Comparison of ENCODE assay signal across 22 cellular contexts in the genomic region with DNA sequence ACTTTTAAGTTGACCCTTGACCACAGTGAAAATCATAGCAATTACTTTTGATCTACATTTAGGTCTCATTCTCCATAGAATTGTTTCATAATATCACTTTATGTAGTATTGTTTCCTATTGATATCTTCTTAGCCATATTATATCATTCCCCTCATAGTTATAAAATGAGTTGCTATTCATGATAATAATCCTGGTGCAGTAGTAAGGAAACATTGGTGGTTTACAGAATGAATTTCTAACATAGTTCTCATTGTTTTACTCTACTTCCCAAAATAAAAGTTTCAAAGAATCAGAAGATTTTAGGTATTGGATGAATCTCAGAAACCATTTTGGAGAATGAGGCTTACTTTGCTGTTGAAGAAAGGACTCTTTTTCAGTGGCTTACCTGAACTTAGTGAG.
"Had no signal": no experiment of that assay in that cellular context is flagged by ENCODE, and none has a peak within 500 bp of the region (broad histone marks: within the 10 kb centered on the region; RNA-seq: fewer than 3 reads in every experiment).

No MANE protein-coding gene starts in this region.

- H3K4me2 ChIP-seq: SK-N-SH had no signal

- DNase-seq: activated CD4-positive, alpha-beta memory T cell treated with anti-CD3 and anti-CD28 coated beads for 36 hours; activated CD4-positive, alpha-beta T cell treated with anti-CD3 and anti-CD28 coated beads, Interleukin-2, amount 10 ng/mL, durations not matched to agents 7 days and 5 days; activated CD4-positive, CD25-positive, alpha-beta regulatory T cell; activated CD8-positive, alpha-beta memory T cell treated with anti-CD3 and anti-CD28 coated beads for 24 hours; activated gamma-delta T cell; activated naive CD4-positive, alpha-beta T cell treated with anti-CD3 and anti-CD28 coated beads for 36 hours; activated T-cell treated with anti-CD3 and anti-CD28 coated beads, Interleukin-2, amount 50 U/mL, for 4 hours; cerebellar nuclear complex; NCI-H1092; NCI-H1417; NCI-H2029; NCI-H345; NCI-H510A treated with DMSO at 0.1 percent for 48 hours; NCI-H69; NK-92 treated with Interleukin-12 subunit alpha and Interleukin-12 subunit beta, amount 100 ng/mL, for 24 hours; OCI-M1; RPMI8226; SK-N-SH; T-helper 1 cell had no signal

- ATAC-seq: activated T-cell treated with anti-CD3 and anti-CD28 coated beads, Interleukin-2, amount 50 U/mL, for 4 hours; Panc1; Right ventricle myocardium inferior had no signal

- H3K9ac ChIP-seq: SK-N-SH had no signal

- H3K9me2 ChIP-seq: SK-N-SH had no signal

- H3K27ac ChIP-seq: VCaP had no signal

- H3K9me3 ChIP-seq: SK-N-SH had no signal
